Comparison of ENCODE assay signal across 8 cellular contexts in the genomic region with DNA sequence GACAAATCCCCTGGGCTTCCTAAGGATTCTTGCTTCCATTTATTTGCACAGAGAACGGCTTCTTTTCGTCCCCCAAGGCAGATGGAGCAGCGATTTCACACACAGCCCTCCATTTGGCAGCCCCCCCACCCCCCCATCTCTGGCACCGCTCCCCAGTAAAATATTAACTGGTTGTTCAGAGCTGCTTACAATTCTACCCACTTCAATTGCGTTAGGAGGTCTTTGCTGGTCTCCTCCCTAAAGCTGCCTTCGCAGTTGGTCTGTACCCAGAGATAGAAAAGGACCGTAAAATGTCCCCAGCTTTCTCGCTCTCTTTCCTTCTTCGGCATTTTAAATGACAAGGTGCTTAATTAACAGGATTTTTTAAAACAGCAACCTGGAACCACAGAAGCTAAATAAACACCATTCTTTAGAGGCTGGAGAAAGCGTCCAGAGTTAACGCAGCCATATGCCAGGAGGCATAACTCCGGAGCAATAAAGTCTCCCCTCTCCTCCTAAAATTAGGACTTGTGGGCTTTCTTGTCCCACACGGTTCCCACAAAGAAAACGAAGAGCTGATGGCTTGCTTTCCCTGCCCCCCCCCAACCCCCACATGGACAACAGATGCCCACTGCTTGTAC. TPM values are rescaled to one million over a fixed set of nuclear protein-coding genes. Genes with fewer than 3 reads are reported as not detected.
A peak's percentile ranks its signal among the peaks of the same experiment; 100 is the strongest.
DNase-seq lines count a peak whose midpoint lies in the region; ATAC-seq and TF ChIP-seq lines count a peak whose summit lies in the region.

No MANE protein-coding gene starts in this region.

- peak overlapping the region; percentile 45 for H3K23ac ChIP-seq in mesendoderm (ENCODE audit: low read length)

- TF ChIP-seq CTCF in left ventricle myocardium inferior (IDR thresholded peaks at IDR 0.05; ENCODE audit: borderline replicate concordance) (no peak), body of pancreas (IDR thresholded peaks at IDR 0.05) (no peak), vagina (IDR thresholded peaks at IDR 0.05) (no peak)

- H2BK120ac ChIP-seq in mesendoderm (ENCODE audit: low read depth, low read length): peak overlapping the region; percentile 100

- H3K9ac ChIP-seq in mesendoderm (ENCODE audit: low read length): peak overlapping the region; percentile 86

- peak overlapping the region; percentile 100 for H3K18ac ChIP-seq in mesendoderm (ENCODE audit: low read length)

- H3K79me1 ChIP-seq in mesendoderm (ENCODE audit: low read length): peaks cover 2% of the 10 kb centered on the region

- H2AK5ac ChIP-seq in mesendoderm (ENCODE audit: low read length): peak overlapping the region; percentile 97

- ATAC-seq in left cardiac atrium (no peak), body of pancreas (no peak), HG03095 (IDR thresholded peaks at IDR 0.05; ENCODE audit: unreplicated experiment) (no peak)

- peaks cover 44% of the 10 kb centered on the region for H3K79me2 ChIP-seq in mesendoderm (ENCODE audit: control insufficient read depth, insufficient read depth, low read length)

- WGBS in body of pancreas, 2 donors: 10 to 13% methylated on average over 14 of the region's 14 CpGs
- WGBS in mesendoderm (ENCODE audit: extremely low coverage, insufficient coverage, low lambda C conversion rate): no CpG with 5 or more reads among the region's 14 CpGs

- no peak for DNase-seq in left ventricle myocardium inferior
- no peak for DNase-seq in left cardiac atrium
- peak in 1 of 4 donors; percentile 17 for DNase-seq in body of pancreas
- DNase-seq in mesendoderm: no peak
- DNase-seq in vagina (ENCODE audit: extremely low spot score in 2 of 2): no peak
- no peak for DNase-seq in SHP77 treated with DMSO at 0.1 percent for 48 hours (lab: John Stamatoyannopoulos, UW)
- no peak for DNase-seq in activated effector memory CD4-positive, alpha-beta T cell treated with Interleukin-2 at 50 U/mL for 16 hours

- H4K5ac ChIP-seq in mesendoderm (ENCODE audit: low read length): peak overlapping the region; percentile 77

- H4K8ac ChIP-seq in mesendoderm (ENCODE audit: low read depth, low read length): no peak overlapping the region

- H3K4ac ChIP-seq in mesendoderm (ENCODE audit: low read depth, low read length): peak overlapping the region; percentile 100

- H3K4me2 ChIP-seq in mesendoderm (ENCODE audit: low read length): no peak overlapping the region

- peak overlapping the region; percentile 20 for H2BK15ac ChIP-seq in mesendoderm (replicated peaks; ENCODE audit: low read depth)

- H3K4me1 ChIP-seq in left ventricle myocardium inferior (peaks cover 98% of the 10 kb centered on the region), body of pancreas (peaks cover 89% of the 10 kb centered on the region), mesendoderm (ENCODE audit: control insufficient read depth, low read depth, low read length) (peaks cover 50% of the 10 kb centered on the region), vagina (peaks cover 88% of the 10 kb centered on the region)

- H3K56ac ChIP-seq in mesendoderm (ENCODE audit: low read length): peak overlapping the region; percentile 98

- H3K27me3 ChIP-seq in left ventricle myocardium inferior (ENCODE audit: low read depth) (no peaks in the 10 kb centered on the region), body of pancreas (no peaks in the 10 kb centered on the region), mesendoderm (ENCODE audit: insufficient read depth, low read length, poor library complexity) (no peaks in the 10 kb centered on the region), vagina (no peaks in the 10 kb centered on the region)

- peak in 1 of 3 donors; percentile 9 for TF ChIP-seq POLR2A in body of pancreas (IDR thresholded peaks at IDR 0.05)
- TF ChIP-seq POLR2A in vagina (IDR thresholded peaks at IDR 0.05): no peak

- intact Hi-C loops in left ventricle myocardium inferior (cut with micrococcal nuclease): loop anchor here (5.0 kb wide), 1 partner anchor 41 kb away; no protein-coding TSS in a partner anchor
- intact Hi-C loops in left cardiac atrium (cut with DNase I): loop anchor here (2.0 to 5.0 kb wide), 3 partner anchors 23 to 41 kb away; no protein-coding TSS in a partner anchor
- intact Hi-C loops in body of pancreas (cut with DNase I): no loop called here
- intact Hi-C loops in vagina (cut with DNase I): no loop called here

- peak overlapping the region; percentile 100 for H3K27ac ChIP-seq in left ventricle myocardium inferior (replicated peaks)
- H3K27ac ChIP-seq in body of pancreas: peak overlapping the region; percentile 96 to 100 (median 98)
- peak overlapping the region; percentile 98 for H3K27ac ChIP-seq in mesendoderm (ENCODE audit: low read depth, low read length)
- peak overlapping the region; percentile 99 for H3K27ac ChIP-seq in vagina

- peak overlapping the region; percentile 92 for H2BK5ac ChIP-seq in mesendoderm (ENCODE audit: low read length)

- H3K36me3 ChIP-seq in left ventricle myocardium inferior (no peaks in the 10 kb centered on the region), body of pancreas (replicated peaks in 1 of 2; ENCODE audit: insufficient read depth in 1 of 2, low read depth in 2 of 2) (no peaks in the 10 kb centered on the region), mesendoderm (ENCODE audit: control insufficient read depth, insufficient read depth, low read length) (no peaks in the 10 kb centered on the region), vagina (no peaks in the 10 kb centered on the region)

- H3K4me3 ChIP-seq in left ventricle myocardium inferior (peak overlapping the region; percentile 35), body of pancreas (no peak overlapping the region), mesendoderm (ENCODE audit: low read length) (no peak overlapping the region), vagina (peak overlapping the region; percentile 3 to 14)

- H3K9me3 ChIP-seq in left ventricle myocardium inferior (replicated peaks): no peaks in the 10 kb centered on the region
- H3K9me3 ChIP-seq in body of pancreas: no peaks in the 10 kb centered on the region
- H3K9me3 ChIP-seq in vagina: no peaks in the 10 kb centered on the region

RNA-seq across cellular contexts. Expression of gene ZMYND8, which starts 1.7 kb away (rescaled TPM):
- total RNA-seq in left ventricle myocardium inferior (37.9 TPM), left cardiac atrium (10 to 100 TPM; 22.6 to 27.5 TPM), body of pancreas (10 to 100 TPM; 18.9 to 19.1 TPM), vagina (91.1 TPM)
- 29.6 TPM for polyA plus RNA-seq in mesendoderm (2013, experiment 1 of 2)
- 30.9 TPM for polyA plus RNA-seq in mesendoderm (2013, experiment 2 of 2)

Comparison
In these comparisons a context has a peak if more than half of its experiments do, and no peak if none do; other contexts are left out.
1. H3K4me3 ChIP-seq: peak in left ventricle myocardium inferior (single experiment) and vagina (2 of 2); none in body of pancreas (0 of 2) and mesendoderm (single experiment).
2. intact Hi-C loops: an anchor here in left ventricle myocardium inferior (5.0 kb wide) and left cardiac atrium (2.0 to 5.0 kb wide); none called in body of pancreas and vagina.
3. Peak in every context shown above with its lines, with median percentiles within 50 percentile points of each other: H3K27ac ChIP-seq.